In genomic region chr9:126614088-126614454, GRCh38 we compare ENCODE assay signal across 16 cellular contexts. TPM values are rescaled to one million over a fixed set of nuclear protein-coding genes. Genes with fewer than 3 reads are reported as not detected.
DNase-seq lines count a peak whose midpoint lies in the region; ATAC-seq, FAIRE-seq and TF ChIP-seq lines count a peak whose summit lies in the region.
"Had no signal": no experiment of that assay in that cellular context is flagged by ENCODE, and none has a peak within 500 bp of the region (broad histone marks: within the 10 kb centered on the region; RNA-seq: fewer than 3 reads in every experiment).

No MANE protein-coding gene starts in this region.

- no peak overlapping the region for H3K9ac ChIP-seq in keratinocyte (ENCODE audit: control insufficient read depth, extremely low read depth, insufficient read depth, low read length)

- peak overlapping the region; percentile 51 for H3K4me2 ChIP-seq in keratinocyte (ENCODE audit: control insufficient read depth, extremely low read depth, insufficient read depth, low read depth, low read length)

- H3K36me3 ChIP-seq in SJCRH30 (no peaks in the 10 kb centered on the region), keratinocyte (ENCODE audit: control insufficient read depth in 2 of 2, extremely low read depth in 1 of 2, insufficient read depth in 2 of 2, low read length in 2 of 2) (no peaks in the 10 kb centered on the region)
- H3K36me3 ChIP-seq: lower lobe of right lung, tibial nerve had no signal

- dilution Hi-C loops in keratinocyte (cut with MboI; ENCODE audit: extremely low pct_ligation_motif_present, low sequenced_read_pairs), result no loop called here

- H3K27me3 ChIP-seq in SJCRH30 (no peaks in the 10 kb centered on the region), keratinocyte (ENCODE audit: control insufficient read depth, extremely low read depth, insufficient read depth, low read length) (peaks cover 47% of the 10 kb centered on the region)

- no peak for FAIRE-seq in keratinocyte (lab: Jason Lieb, UNC)

- TF ChIP-seq CTCF in keratinocyte (optimal IDR thresholded peaks at IDR 0.05 in 1 of 3, IDR thresholded peaks at IDR 0.05 in 1 of 3, conservative IDR thresholded peaks at IDR 0.05 in 1 of 3; ENCODE audit: extremely low read depth in 1 of 3, insufficient read depth in 2 of 3, low read length in 3 of 3), result no peak

- ATAC-seq in stimulated activated naive CD8-positive, alpha-beta T cell treated with anti-CD3 and anti-CD28 coated beads, Interleukin-15, Interleukin-2, amounts not matched to agents 100 U/mL and 50 U/mL, for 24 hours, result no peak
- ATAC-seq: activated T-cell treated with anti-CD3 and anti-CD28 coated beads, Interleukin-2, amount 50 U/mL, for 72 hours; lower lobe of right lung; T-cell had no signal

- H3K4me3 ChIP-seq in SJCRH30 (peak overlapping the region; percentile 87), keratinocyte (ENCODE audit: control insufficient read depth in 2 of 3, extremely low read depth in 1 of 3, insufficient read depth in 2 of 3, low read depth in 1 of 3, low read length in 3 of 3) (peak overlapping the region in 1 of 3 experiments; percentile 48)

- H3K9me1 ChIP-seq in keratinocyte (ENCODE audit: control insufficient read depth, extremely low read depth, insufficient read depth, low read length), result no peaks in the 10 kb centered on the region

- H4K20me1 ChIP-seq in keratinocyte (ENCODE audit: control insufficient read depth, extremely low read depth, insufficient read depth, low read length), result no peaks in the 10 kb centered on the region

- H2AFZ ChIP-seq in keratinocyte (ENCODE audit: control insufficient read depth, low read length), result no peak overlapping the region

- no peaks in the 10 kb centered on the region for H3K79me2 ChIP-seq in keratinocyte (ENCODE audit: control insufficient read depth, insufficient read depth, low read length)

- H3K27ac ChIP-seq in SJCRH30 (no peak overlapping the region), keratinocyte (ENCODE audit: control insufficient read depth, insufficient read depth, low read length) (no peak overlapping the region)
- H3K27ac ChIP-seq: 22Rv1, lower lobe of right lung, tibial nerve had no signal

- no peaks in the 10 kb centered on the region for H3K9me3 ChIP-seq in SJCRH30 (replicated peaks)
- no peaks in the 10 kb centered on the region for H3K9me3 ChIP-seq in keratinocyte (ENCODE audit: control insufficient read depth, low read depth, low read length)
- H3K9me3 ChIP-seq: lower lobe of right lung, tibial nerve had no signal

- peaks cover 3% of the 10 kb centered on the region; the same call in 1 of the 2 replicates for H3K4me1 ChIP-seq in SJCRH30
- H3K4me1 ChIP-seq in keratinocyte (ENCODE audit: control insufficient read depth, extremely low read depth, insufficient read depth, low read length), result peaks cover 9% of the 10 kb centered on the region

- DNase-seq in DMS 273 (lab: John Stamatoyannopoulos, UW; ENCODE audit: unreplicated experiment) (peak; percentile 62), DMS 273 treated with DMSO at 0.1 percent for 48 hours (lab: John Stamatoyannopoulos, UW) (no peak), DMS53 (lab: John Stamatoyannopoulos, UW) (peak; percentile 78), SJCRH30 (peak in 1 of 2 experiments; percentile 45), keratinocyte (ENCODE audit: low read depth, low spot score) (no peak), SKM-1 treated with dmso at 0.1 percent for 144 hours (lab: John Stamatoyannopoulos, UW; ENCODE audit: unreplicated experiment) (no peak), NOMO-1 (lab: John Stamatoyannopoulos, UW; ENCODE audit: unreplicated experiment in 2 of 2) (no peak)
- no peak for DNase-seq in stimulated activated naive CD8-positive, alpha-beta T cell treated with anti-CD3 and anti-CD28 coated beads, Interleukin-15, Interleukin-2, amounts not matched to agents 100 U/mL and 50 U/mL, for 24 hours
- DNase-seq: activated CD4-positive, alpha-beta T cell treated with anti-CD3 and anti-CD28 coated beads, Interleukin-2, amount 10 ng/mL, durations not matched to agents 24 days and 14 days; activated T-cell treated with anti-CD3 and anti-CD28 coated beads, Interleukin-2, amount 50 U/mL, for 72 hours; lower lobe of right lung; NCI-H1048 had no signal

RNA-seq across cellular contexts. Expression of gene LMX1B, which starts 0.3 kb away (rescaled TPM):
- total RNA-seq in SJCRH30 (2014; rRNA removed; shearing (Covaris generic)), result 10.3 and 12.2 TPM in 2 replicates
- 0.24 to 0.59 TPM (median 0.54 TPM) in 3 replicates for polyA plus RNA-seq in keratinocyte
- 0.25 TPM for polyA plus RNA-seq in keratinocyte (2011; ENCODE audit: low read depth)
- 0.43 and 0.75 TPM in 2 replicates for polyA plus RNA-seq in keratinocyte (2011; cell fraction: cytosol; rRNA removed)
- 2.0 and 2.1 TPM in 2 replicates for polyA plus RNA-seq in keratinocyte (2011; cell fraction: nucleus; rRNA removed)
- 0.47 and 1.6 TPM in 2 replicates for polyA plus RNA-seq in keratinocyte (2012; ENCODE audit: low replicate concordance)
- polyA minus RNA-seq in keratinocyte, result 0.46 to 1.9 TPM (median 0.70 TPM) in 3 replicates
- 0.96 TPM for polyA minus RNA-seq in keratinocyte (2011; cell fraction: cytosol; rRNA and poly(A)+ RNA removed)
- 0.53 and 0.85 TPM in 2 replicates for polyA minus RNA-seq in keratinocyte (2011; cell fraction: nucleus; rRNA and poly(A)+ RNA removed)
- total RNA-seq: activated CD4-positive, alpha-beta T cell treated with anti-CD3 and anti-CD28 coated beads, Interleukin-2, amount 10 ng/mL, durations not matched to agents 24 days and 14 days; activated T-cell treated with anti-CD3 and anti-CD28 coated beads, Interleukin-2, amount 50 U/mL, for 72 hours; HT-29; T-cell had no signal

Comparison
In these comparisons a context has a peak if more than half of its experiments do, and no peak if none do; other contexts are left out.
1. DNase-seq: peak in DMS 273 (single experiment) and DMS53 (single experiment); none in DMS 273 treated with DMSO at 0.1 percent for 48 hours (single experiment), keratinocyte (single experiment), stimulated activated naive CD8-positive, alpha-beta T cell treated with anti-CD3 and anti-CD28 coated beads, Interleukin-15, Interleukin-2, amounts not matched to agents 100 U/mL and 50 U/mL, for 24 hours (single experiment), SKM-1 treated with dmso at 0.1 percent for 144 hours (single experiment) and NOMO-1 (0 of 2).